9 cellular contexts compared by ENCODE assay signal in the genomic region with DNA sequence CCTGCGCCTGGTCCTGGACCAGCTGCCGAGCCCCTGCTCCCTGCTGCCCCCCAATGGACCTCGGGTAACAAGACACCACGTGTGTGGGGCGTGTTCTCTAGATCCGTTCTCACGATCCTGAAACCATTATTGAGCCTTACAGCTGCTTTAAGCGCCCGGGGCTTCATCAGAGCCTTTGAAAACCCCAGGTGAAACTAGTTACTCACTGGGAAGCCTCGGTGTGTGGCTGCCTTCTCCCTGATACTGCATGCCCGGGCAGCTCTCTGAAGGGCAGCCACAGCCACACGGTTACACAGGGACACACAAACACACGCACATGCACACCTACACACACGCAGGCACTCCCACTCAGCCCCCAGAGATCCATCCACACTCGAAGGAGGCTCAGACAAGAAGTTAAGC. TPM values are rescaled to one million over a fixed set of nuclear protein-coding genes. Genes with fewer than 3 reads are reported as not detected.
DNase-seq lines count a peak whose midpoint lies in the region; ATAC-seq, FAIRE-seq and TF ChIP-seq lines count a peak whose summit lies in the region.
"Had no signal": no experiment of that assay in that cellular context is flagged by ENCODE, and none has a peak within 500 bp of the region (broad histone marks: within the 10 kb centered on the region; RNA-seq: fewer than 3 reads in every experiment).

No MANE protein-coding gene starts in this region.

- peak; percentile 62 for ATAC-seq in GM18867 (IDR thresholded peaks at IDR 0.05; ENCODE audit: unreplicated experiment)
- ATAC-seq in HG03565 (IDR thresholded peaks at IDR 0.05; ENCODE audit: unreplicated experiment), result peak; percentile 51
- peak; percentile 82 for ATAC-seq in T-helper 17 cell

- peaks cover 9% of the 10 kb centered on the region for H3K4me1 Mint-ChIP-seq in T-helper 17 cell

- CTCF ChIA-PET in endothelial cell of umbilical vein (lab: Charles Lee), result interaction anchor here (0.8 to 4.3 kb wide), 17 partner anchors 9 to 210 kb away, joined by 3 to 36 read pairs (median 4); a partner anchor contains a TSS

- dilution Hi-C loops in endothelial cell of umbilical vein (cut with MboI; ENCODE audit: extremely low pct_ligation_motif_present, low sequenced_read_pairs), result no loop called here

- H3K36me3 ChIP-seq in BLaER1 treated with 17β-estradiol and CSF1 and Interleukin-3, amounts not matched to agents 10 nM and 100 nM, result no peaks in the 10 kb centered on the region
- H3K36me3 ChIP-seq in endothelial cell of umbilical vein (ENCODE audit: control insufficient read depth in 2 of 2, extremely low read depth in 1 of 2, insufficient read depth in 2 of 2, low read length in 2 of 2) (no peaks in the 10 kb centered on the region), neural cell (ENCODE audit: insufficient read depth, low read length) (no peaks in the 10 kb centered on the region)

- no peaks in the 10 kb centered on the region for H3K36me3 Mint-ChIP-seq in T-helper 17 cell (ENCODE audit: low read depth)

- BruUV-seq in endothelial cell of umbilical vein (replicated peaks; lab: Mats Ljungman, UMichigan), result no TSS peak

- no peak overlapping the region for H3K4me3 Mint-ChIP-seq in T-helper 17 cell
- H3K4me3 Mint-ChIP-seq: T-helper 1 cell treated with Interleukin-12 subunit alpha and Interleukin-12 subunit beta and Interleukin-4 antibody, amounts not matched to agents 30 μg/mL and 1 μg/mL, for 36 hours had no signal

- no peak overlapping the region for H3K27ac Mint-ChIP-seq in T-helper 17 cell
- H3K27ac Mint-ChIP-seq: T-helper 1 cell treated with Interleukin-12 subunit alpha and Interleukin-12 subunit beta and Interleukin-4 antibody, amounts not matched to agents 30 μg/mL and 1 μg/mL, for 36 hours had no signal

- peak; percentile 87 for FAIRE-seq in endothelial cell of umbilical vein (lab: Jason Lieb, UNC)

- POLR2A ChIA-PET in endothelial cell of umbilical vein (lab: Charles Lee), result no interaction called here

- no peak for TF ChIP-seq EP300 in neural cell (conservative IDR thresholded peaks at IDR 0.05; ENCODE audit: poor library complexity, severe bottlenecking)

- peaks cover 0 to 21% (median 15%) of the 10 kb centered on the region in 11 experiments; a peak in 15 of 22 replicates for H4K20me1 ChIP-seq in BLaER1 treated with 17β-estradiol and CSF1 and Interleukin-3, amounts not matched to agents 10 nM and 100 nM
- H4K20me1 ChIP-seq in endothelial cell of umbilical vein (replicated peaks; ENCODE audit: control insufficient read depth, extremely low read depth, insufficient read depth, low read length), result no peaks in the 10 kb centered on the region
- no peaks in the 10 kb centered on the region for H4K20me1 ChIP-seq in neural cell (ENCODE audit: insufficient read depth)

- TF ChIP-seq POLR2A in endothelial cell of umbilical vein (IDR thresholded peaks at IDR 0.05; ENCODE audit: low read depth, low read length), result no peak

- H2AFZ ChIP-seq in endothelial cell of umbilical vein (ENCODE audit: low read depth, low read length) (peak overlapping the region; percentile 1), neural cell (ENCODE audit: low read depth, low read length) (no peak overlapping the region)

- H3K9me1 ChIP-seq in endothelial cell of umbilical vein (replicated peaks; ENCODE audit: control insufficient read depth, extremely low read depth, insufficient read depth, low read length), result no peaks in the 10 kb centered on the region

- H3K79me2 ChIP-seq in endothelial cell of umbilical vein (ENCODE audit: control insufficient read depth, insufficient read depth, low read length), result no peaks in the 10 kb centered on the region
- no peaks in the 10 kb centered on the region for H3K79me2 ChIP-seq in neural cell (replicated peaks; ENCODE audit: insufficient read depth, low read length)

- no peaks in the 10 kb centered on the region for H3F3A ChIP-seq in neural cell (ENCODE audit: insufficient read depth, low read length, poor library complexity, severe bottlenecking)

- H3K27me3 Mint-ChIP-seq in T-helper 17 cell, result peaks cover 73% of the 10 kb centered on the region

- no peak overlapping the region for H3K27ac ChIP-seq in BLaER1 treated with 17β-estradiol and CSF1 and Interleukin-3, amounts not matched to agents 10 nM and 100 nM
- H3K27ac ChIP-seq in endothelial cell of umbilical vein (ENCODE audit: insufficient read depth, low read depth, low read length) (no peak overlapping the region), neural cell (ENCODE audit: low read length) (no peak overlapping the region)

- intact Hi-C loops in endothelial cell of umbilical vein (cut with micrococcal nuclease), result no loop called here

- no peak overlapping the region for H3K4me3 ChIP-seq in BLaER1 treated with 17β-estradiol and CSF1 and Interleukin-3, amounts not matched to agents 10 nM and 100 nM
- H3K4me3 ChIP-seq in endothelial cell of umbilical vein (replicated peaks in 1 of 3; ENCODE audit: insufficient read depth in 1 of 3, low read depth in 1 of 3, low read length in 3 of 3), result no peak overlapping the region
- no peak overlapping the region for H3K4me3 ChIP-seq in neural cell (ENCODE audit: low read length)

- H3K9ac ChIP-seq in BLaER1 treated with 17β-estradiol and CSF1 and Interleukin-3, amounts not matched to agents 10 nM and 100 nM, result 0 out of 22 replicates have a peak overlapping the region, but pooled peaks of 1 of the 11 experiments have one; percentile 42
- H3K9ac ChIP-seq in endothelial cell of umbilical vein (replicated peaks; ENCODE audit: extremely low read depth, insufficient read depth, low read length) (no peak overlapping the region), neural cell (ENCODE audit: low read length) (no peak overlapping the region)

- TF ChIP-seq CTCF in endothelial cell of umbilical vein (IDR thresholded peaks at IDR 0.05; ENCODE audit: extremely low read depth in 1 of 2, insufficient read depth in 1 of 2, low read depth in 1 of 2, low read length in 2 of 2), result peak; percentile 53 to 77
- peak; percentile 52 for TF ChIP-seq CTCF in neural cell (IDR thresholded peaks at IDR 0.05; ENCODE audit: poor library complexity, severe bottlenecking)

- H3K4me1 ChIP-seq in BLaER1 treated with 17β-estradiol and CSF1 and Interleukin-3, amounts not matched to agents 10 nM and 100 nM, result peaks cover 21 to 35% (median 24%) of the 10 kb centered on the region in 10 experiments
- H3K4me1 ChIP-seq in endothelial cell of umbilical vein (ENCODE audit: control insufficient read depth, extremely low read depth, insufficient read depth, low read length), result peaks cover 8% of the 10 kb centered on the region

- H3K9me3 ChIP-seq in BLaER1 treated with 17β-estradiol and CSF1 and Interleukin-3, amounts not matched to agents 10 nM and 100 nM (replicated peaks in 1 of 11), result no peaks in the 10 kb centered on the region
- H3K9me3 ChIP-seq in T-helper 17 cell (ENCODE audit: control insufficient read depth, low read length, poor library complexity, severe bottlenecking) (no peaks in the 10 kb centered on the region), endothelial cell of umbilical vein (replicated peaks; ENCODE audit: control insufficient read depth, insufficient read depth, low read length) (no peaks in the 10 kb centered on the region), neural cell (ENCODE audit: low read length) (no peaks in the 10 kb centered on the region)

- peak overlapping the region; percentile 7 to 57 (median 43); a peak in 18 of 22 replicates for H3K4me2 ChIP-seq in BLaER1 treated with 17β-estradiol and CSF1 and Interleukin-3, amounts not matched to agents 10 nM and 100 nM
- H3K4me2 ChIP-seq in endothelial cell of umbilical vein (ENCODE audit: insufficient read depth, low read length), result no peak overlapping the region
- no peak overlapping the region for H3K4me2 ChIP-seq in neural cell (ENCODE audit: low read length)

- peaks cover 30 to 48% (median 38%) of the 10 kb centered on the region in 11 experiments for H3K27me3 ChIP-seq in BLaER1 treated with 17β-estradiol and CSF1 and Interleukin-3, amounts not matched to agents 10 nM and 100 nM
- peaks cover 4 to 8% of the 10 kb centered on the region in 2 experiments for H3K27me3 ChIP-seq in endothelial cell of umbilical vein (ENCODE audit: control insufficient read depth in 2 of 2, insufficient read depth in 2 of 2, low read length in 2 of 2)
- H3K27me3 ChIP-seq in neural cell (ENCODE audit: insufficient read depth, low read depth, low read length), result peaks cover 43% of the 10 kb centered on the region

- H3K9me2 ChIP-seq in neural cell (ENCODE audit: insufficient read depth, low read length), result no peaks in the 10 kb centered on the region

- no peak for DNase-seq in T-helper 17 cell
- DNase-seq in endothelial cell of umbilical vein (ENCODE audit: low read depth, low spot score), result peak; percentile 52
- no peak for DNase-seq in OCI-M2 (lab: John Stamatoyannopoulos, UW; ENCODE audit: unreplicated experiment)
- no peak for DNase-seq in mesenteric fat pad (ENCODE audit: low spot score)

- no peak for TF ChIP-seq RAD21 in neural cell (conservative IDR thresholded peaks at IDR 0.05)

RNA-seq across cellular contexts. Expression of a gene that starts 5.3 kb away (rescaled TPM):
- total RNA-seq in T-helper 17 cell (not detected), endothelial cell of umbilical vein (9.4 and 13.3 TPM in 2 replicates), mesenteric fat pad (0.19 TPM)
- polyA plus RNA-seq in endothelial cell of umbilical vein (3.6 and 3.7 TPM in 2 replicates), neural cell (not detected in 2 replicates)
- 2.7 and 2.9 TPM in 2 replicates for polyA plus RNA-seq in endothelial cell of umbilical vein (2011; cell fraction: cytosol; rRNA removed)
- polyA plus RNA-seq in endothelial cell of umbilical vein (2011; cell fraction: nucleus; rRNA removed), result 2.1 and 3.5 TPM in 2 replicates
- polyA plus RNA-seq in endothelial cell of umbilical vein (2012), result 4.7 and 12.3 TPM in 2 replicates
- polyA minus RNA-seq in endothelial cell of umbilical vein (2.0 and 2.4 TPM in 2 replicates), neural cell (not detected in 2 replicates)
- polyA minus RNA-seq in endothelial cell of umbilical vein (2011; cell fraction: cytosol; rRNA and poly(A)+ RNA removed), result 6.2 TPM
- 1.4 and 1.5 TPM in 2 replicates for polyA minus RNA-seq in endothelial cell of umbilical vein (2011; cell fraction: nucleus; rRNA and poly(A)+ RNA removed)

RNA-seq across cellular contexts. Expression of a gene that starts 10.1 kb away (rescaled TPM):
- total RNA-seq in T-helper 17 cell (10 to 100 TPM; 13.2 to 15.7 TPM), endothelial cell of umbilical vein (0.71 and 2.2 TPM in 2 replicates), mesenteric fat pad (0.80 TPM)
- polyA plus RNA-seq in endothelial cell of umbilical vein (0.46 and 0.54 TPM in 2 replicates), neural cell (not detected in 2 replicates)
- 0.07 and 0.17 TPM in 2 replicates for polyA plus RNA-seq in endothelial cell of umbilical vein (2011; cell fraction: cytosol; rRNA removed)
- polyA plus RNA-seq in endothelial cell of umbilical vein (2011; cell fraction: nucleus; rRNA removed), result 0.76 and 0.80 TPM in 2 replicates
- 0.71 and 0.75 TPM in 2 replicates for polyA plus RNA-seq in endothelial cell of umbilical vein (2012)
- polyA minus RNA-seq in endothelial cell of umbilical vein (0.13 TPM in 1 of 2 replicates, not detected in the other), neural cell (not detected in 2 replicates)
- polyA minus RNA-seq in endothelial cell of umbilical vein (2011; cell fraction: cytosol; rRNA and poly(A)+ RNA removed), result 4.0 TPM
- polyA minus RNA-seq in endothelial cell of umbilical vein (2011; cell fraction: nucleus; rRNA and poly(A)+ RNA removed), result 0.34 TPM in 1 of 2 replicates, not detected in the other

RNA-seq across cellular contexts. Expression of a gene that starts 20.9 kb away (rescaled TPM):
- total RNA-seq in T-helper 17 cell, result 1 to 10 TPM; 4.9 to 7.1 TPM
- 69.4 and 76.5 TPM in 2 replicates for total RNA-seq in endothelial cell of umbilical vein
- polyA plus RNA-seq in endothelial cell of umbilical vein, result 104 and 105 TPM in 2 replicates
- polyA plus RNA-seq in endothelial cell of umbilical vein (2011; cell fraction: cytosol; rRNA removed), result 84.5 and 86.8 TPM in 2 replicates
- 48.1 and 56.4 TPM in 2 replicates for polyA plus RNA-seq in endothelial cell of umbilical vein (2011; cell fraction: nucleus; rRNA removed)
- 76.1 and 79.8 TPM in 2 replicates for polyA plus RNA-seq in endothelial cell of umbilical vein (2012)
- polyA minus RNA-seq in endothelial cell of umbilical vein, result 42.4 and 44.3 TPM in 2 replicates
- polyA minus RNA-seq in endothelial cell of umbilical vein (2011; cell fraction: cytosol; rRNA and poly(A)+ RNA removed), result 29.4 TPM
- 10.6 and 13.3 TPM in 2 replicates for polyA minus RNA-seq in endothelial cell of umbilical vein (2011; cell fraction: nucleus; rRNA and poly(A)+ RNA removed)
- 101 TPM in 2 replicates for polyA plus RNA-seq in neural cell
- 60.1 and 74.8 TPM in 2 replicates for polyA minus RNA-seq in neural cell
- total RNA-seq in mesenteric fat pad, result 9.6 TPM

RNA-seq across cellular contexts. Expression of a gene that starts 51.5 kb away (rescaled TPM):
- total RNA-seq in T-helper 17 cell (100 to 1,000 TPM; 393 to 433 TPM), endothelial cell of umbilical vein (33.9 and 48.7 TPM in 2 replicates), mesenteric fat pad (6.0 TPM)
- polyA plus RNA-seq in endothelial cell of umbilical vein (38.8 and 52.9 TPM in 2 replicates), neural cell (52.2 and 68.5 TPM in 2 replicates)
- polyA plus RNA-seq in endothelial cell of umbilical vein (2011; cell fraction: cytosol; rRNA removed), result 8.5 and 11.8 TPM in 2 replicates
- polyA plus RNA-seq in endothelial cell of umbilical vein (2011; cell fraction: nucleus; rRNA removed), result 247 and 252 TPM in 2 replicates
- 18.0 and 27.4 TPM in 2 replicates for polyA plus RNA-seq in endothelial cell of umbilical vein (2012)
- polyA minus RNA-seq in endothelial cell of umbilical vein (11.2 and 23.6 TPM in 2 replicates), neural cell (8.0 and 10.0 TPM in 2 replicates)
- not detected for polyA minus RNA-seq in endothelial cell of umbilical vein (2011; cell fraction: cytosol; rRNA and poly(A)+ RNA removed)
- polyA minus RNA-seq in endothelial cell of umbilical vein (2011; cell fraction: nucleus; rRNA and poly(A)+ RNA removed), result 31.3 and 39.8 TPM in 2 replicates

Comparison
In these comparisons a context has a peak if more than half of its experiments do, and no peak if none do; other contexts are left out.
1. H3K4me2 ChIP-seq: peak in BLaER1 treated with 17β-estradiol and CSF1 and Interleukin-3, amounts not matched to agents 10 nM and 100 nM (11 of 11); none in endothelial cell of umbilical vein (single experiment) and neural cell (single experiment).
2. Peak in every context shown above with its lines, with median percentiles within 50 percentile points of each other: ATAC-seq.